ENCODE assay signal across 31 cellular contexts in the genomic region with DNA sequence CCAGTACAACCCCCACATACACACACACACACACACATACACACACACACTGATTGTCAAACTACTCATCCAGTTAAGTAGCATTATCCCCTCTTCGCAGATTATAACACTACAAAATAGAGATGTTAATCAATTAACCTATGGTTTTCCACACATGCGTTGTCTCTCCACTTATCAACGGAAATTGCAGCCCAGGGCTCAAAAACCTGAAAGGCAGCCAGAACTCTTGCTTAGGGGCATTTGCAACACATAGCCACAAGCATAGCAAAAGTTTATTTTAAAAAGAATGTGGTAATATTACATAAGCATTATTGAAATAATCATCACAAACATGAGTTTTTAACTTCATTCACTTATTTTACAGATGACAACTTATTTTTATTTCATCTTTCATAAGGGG.
"Had no signal": no experiment of that assay in that cellular context is flagged by ENCODE, and none has a peak within 500 bp of the region (broad histone marks: within the 10 kb centered on the region; RNA-seq: fewer than 3 reads in every experiment).

No MANE protein-coding gene starts in this region.

- DNase-seq: activated CD4-positive, alpha-beta T cell treated with anti-CD3 and anti-CD28 coated beads, Interleukin-2, amount 10 ng/mL, durations not matched to agents 24 days and 14 days; activated CD4-positive, alpha-beta T cell treated with anti-CD3 and anti-CD28 coated beads, Interleukin-2, amount 50 U/mL, for 4 hours; activated CD8-positive, alpha-beta T cell treated with anti-CD3 and anti-CD28 coated beads for 36 hours; activated gamma-delta T cell; activated naive CD4-positive, alpha-beta T cell treated with Interleukin-2 at 50 U/mL for 16 hours; activated naive CD8-positive, alpha-beta T cell treated with anti-CD3 and anti-CD28 coated beads, Interleukin-2, amount 10 ng/mL, durations not matched to agents 7 days and 5 days; activated T-cell treated with anti-CD3 and anti-CD28 coated beads, Interleukin-2, amount 50 U/mL, for 1 hour; activated T-cell treated with anti-CD3 and anti-CD28 coated beads, Interleukin-2, amount 50 U/mL, for 72 hours; adrenal gland; body of pancreas; caudate nucleus; cerebellar nuclear complex; Karpas-422; KBM-7; MG63; NCI-H1092; NCI-H1436 treated with DMSO at 0.1 percent for 48 hours; NCI-H1694 treated with DMSO at 0.1 percent for 48 hours; NCI-H2029; NCI-H510A treated with DMSO at 0.1 percent for 48 hours; NCI-H526 treated with DMSO at 0.1 percent for 48 hours; NCI-H774; PC-9; SIG-M5; SW 1271; T-helper 1 cell; T1000 had no signal

- H3K27ac ChIP-seq: adrenal gland, body of pancreas, PC-9, RWPE1 had no signal

- H3K27me3 ChIP-seq: adrenal gland, body of pancreas, MG63 had no signal

- H3K9me3 Mint-ChIP-seq: activated CD4-positive, alpha-beta T cell treated with anti-CD3 and anti-CD28 coated beads, Interleukin-2, amount 10 ng/mL, durations not matched to agents 24 days and 14 days; activated naive CD8-positive, alpha-beta T cell treated with anti-CD3 and anti-CD28 coated beads, Interleukin-2, amount 10 ng/mL, durations not matched to agents 7 days and 5 days; activated T-helper 2 cell treated with anti-CD3 and anti-CD28 coated beads, Interferon-gamma antibody, Interleukin-2, Interleukin-4, amounts not matched to agents 10 μg/mL and 5 μg/mL and 100 μg/mL, durations not matched to agents 14 hours and 24 hours and 36 hours had no signal

- H3K27ac Mint-ChIP-seq: activated CD4-positive, alpha-beta T cell treated with anti-CD3 and anti-CD28 coated beads, Interleukin-2, amount 10 ng/mL, durations not matched to agents 24 days and 14 days; activated CD8-positive, alpha-beta T cell treated with anti-CD3 and anti-CD28 coated beads for 36 hours; activated naive CD4-positive, alpha-beta T cell treated with anti-CD3 and anti-CD28 coated beads, Interleukin-2, amount 50 U/mL, for 24 hours; activated naive CD8-positive, alpha-beta T cell treated with anti-CD3 and anti-CD28 coated beads, Interleukin-2, amount 10 ng/mL, durations not matched to agents 7 days and 5 days; activated T-cell treated with anti-CD3 and anti-CD28 coated beads, Interleukin-2, amount 50 U/mL, for 72 hours; activated T-helper 2 cell treated with anti-CD3 and anti-CD28 coated beads, Interferon-gamma antibody, Interleukin-2, Interleukin-4, amounts not matched to agents 10 μg/mL and 5 μg/mL and 100 μg/mL, durations not matched to agents 14 hours and 24 hours and 36 hours had no signal

- H3K4me1 Mint-ChIP-seq: activated CD4-positive, alpha-beta T cell treated with anti-CD3 and anti-CD28 coated beads, Interleukin-2, amount 10 ng/mL, durations not matched to agents 24 days and 14 days; activated naive CD4-positive, alpha-beta T cell treated with anti-CD3 and anti-CD28 coated beads, Interleukin-2, amount 50 U/mL, for 24 hours; activated naive CD8-positive, alpha-beta T cell treated with anti-CD3 and anti-CD28 coated beads, Interleukin-2, amount 10 ng/mL, durations not matched to agents 7 days and 5 days had no signal

- H3K27me3 Mint-ChIP-seq: activated CD4-positive, alpha-beta T cell treated with anti-CD3 and anti-CD28 coated beads, Interleukin-2, amount 10 ng/mL, durations not matched to agents 24 days and 14 days; activated naive CD4-positive, alpha-beta T cell treated with anti-CD3 and anti-CD28 coated beads, Interleukin-2, amount 50 U/mL, for 24 hours; activated naive CD8-positive, alpha-beta T cell treated with anti-CD3 and anti-CD28 coated beads, Interleukin-2, amount 10 ng/mL, durations not matched to agents 7 days and 5 days had no signal

- H3K9me3 ChIP-seq: adrenal gland, body of pancreas, MG63 had no signal

- H3K4me3 Mint-ChIP-seq: activated CD4-positive, alpha-beta T cell treated with anti-CD3 and anti-CD28 coated beads, Interleukin-2, amount 10 ng/mL, durations not matched to agents 24 days and 14 days; activated CD8-positive, alpha-beta T cell treated with anti-CD3 and anti-CD28 coated beads for 36 hours; activated naive CD4-positive, alpha-beta T cell treated with anti-CD3 and anti-CD28 coated beads, Interleukin-2, amount 50 U/mL, for 24 hours; activated naive CD8-positive, alpha-beta T cell treated with anti-CD3 and anti-CD28 coated beads, Interleukin-2, amount 10 ng/mL, durations not matched to agents 7 days and 5 days; activated T-cell treated with anti-CD3 and anti-CD28 coated beads, Interleukin-2, amount 50 U/mL, for 72 hours had no signal

- ATAC-seq: activated CD8-positive, alpha-beta T cell treated with anti-CD3 and anti-CD28 coated beads for 36 hours; activated T-cell treated with anti-CD3 and anti-CD28 coated beads, Interleukin-2, amount 50 U/mL, for 72 hours; body of pancreas; Right ventricle myocardium inferior had no signal

- H3K36me3 Mint-ChIP-seq: activated naive CD4-positive, alpha-beta T cell treated with anti-CD3 and anti-CD28 coated beads, Interleukin-2, amount 50 U/mL, for 24 hours; activated naive CD8-positive, alpha-beta T cell treated with anti-CD3 and anti-CD28 coated beads, Interleukin-2, amount 10 ng/mL, durations not matched to agents 7 days and 5 days had no signal
